Comparison of ENCODE assay signal across 13 cellular contexts in the genomic region with DNA sequence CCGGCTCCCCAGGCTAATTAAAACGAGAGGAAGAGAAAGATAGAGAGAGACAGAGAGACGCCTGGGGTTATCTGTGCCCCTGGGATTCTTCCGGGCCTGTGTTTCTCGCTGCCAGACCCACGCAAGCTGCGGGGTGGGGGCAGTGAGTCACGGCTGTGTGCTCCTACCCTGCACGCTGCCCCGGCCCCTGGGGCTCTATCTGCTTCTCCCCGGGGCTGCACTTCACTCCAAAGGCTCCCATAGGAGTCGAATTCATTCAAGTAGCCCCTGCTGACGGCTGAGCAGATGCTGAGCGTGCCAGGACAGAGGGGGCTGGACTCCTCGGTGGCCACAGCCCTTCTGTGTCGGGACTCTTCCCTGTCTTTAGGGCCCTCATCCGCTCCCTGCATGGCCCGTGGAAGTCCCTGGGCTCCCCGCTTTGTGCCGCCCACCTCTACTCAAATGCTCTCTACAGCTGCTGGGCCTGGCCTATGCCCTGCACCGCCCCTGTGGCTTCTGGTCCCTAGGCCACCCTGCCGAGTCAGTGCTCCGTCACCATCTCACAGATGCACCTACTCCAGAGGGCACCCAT. TPM values are rescaled to one million over a fixed set of nuclear protein-coding genes. Genes with fewer than 3 reads are reported as not detected.
DNase-seq lines count a peak whose midpoint lies in the region; ATAC-seq and TF ChIP-seq lines count a peak whose summit lies in the region.
"Had no signal": no experiment of that assay in that cellular context is flagged by ENCODE, and none has a peak within 500 bp of the region (broad histone marks: within the 10 kb centered on the region; RNA-seq: fewer than 3 reads in every experiment).

No MANE protein-coding gene starts in this region.

- peak overlapping the region; percentile 23 for H3K4me3 Mint-ChIP-seq in nephron progenitor cell
- H3K4me3 Mint-ChIP-seq: T-helper 2 cell treated with Interferon-gamma antibody and Interleukin-4, amounts not matched to agents 5 μg/mL and 100 μg/mL, for 36 hours had no signal

- ATAC-seq in HG02938 (IDR thresholded peaks at IDR 0.05; ENCODE audit: unreplicated experiment): no peak

- peak overlapping the region; percentile 72 for H3K27ac Mint-ChIP-seq in nephron progenitor cell
- H3K27ac Mint-ChIP-seq: T-helper 2 cell treated with Interferon-gamma antibody and Interleukin-4, amounts not matched to agents 5 μg/mL and 100 μg/mL, for 36 hours had no signal

- peak overlapping the region; percentile 78 to 100 (median 97) for H3K4me2 ChIP-seq in BLaER1 treated with 17β-estradiol and CSF1 and Interleukin-3, amounts not matched to agents 10 nM and 100 nM

- no peak for TF ChIP-seq CTCF in fibroblast of mammary gland (conservative IDR thresholded peaks at IDR 0.05; ENCODE audit: control insufficient read depth, insufficient read depth, low read depth, low read length)
- TF ChIP-seq CTCF in nephron progenitor cell (IDR thresholded peaks at IDR 0.05): no peak
- no peak for TF ChIP-seq CTCF in lower leg skin (IDR thresholded peaks at IDR 0.05)

- H4K20me1 ChIP-seq in BLaER1 treated with 17β-estradiol and CSF1 and Interleukin-3, amounts not matched to agents 10 nM and 100 nM: no peaks in the 10 kb centered on the region; a peak in 1 of 22 replicates

- WGBS in lower leg skin, 2 donors: 58 to 59% methylated on average over 22 of the region's 23 CpGs

- H3K36me3 ChIP-seq in BLaER1 treated with 17β-estradiol and CSF1 and Interleukin-3, amounts not matched to agents 10 nM and 100 nM: no peaks in the 10 kb centered on the region
- no peaks in the 10 kb centered on the region for H3K36me3 ChIP-seq in SJCRH30
- H3K36me3 ChIP-seq: prostate gland had no signal

- H3K27me3 Mint-ChIP-seq in nephron progenitor cell (ENCODE audit: low read depth, poor library complexity): peaks cover 13% of the 10 kb centered on the region

- TF ChIP-seq POLR2A in lower leg skin (IDR thresholded peaks at IDR 0.05): no peak

- peak overlapping the region in 10 of 11 experiments; percentile 15 to 83 (median 72); a peak in 19 of 22 replicates for H3K27ac ChIP-seq in BLaER1 treated with 17β-estradiol and CSF1 and Interleukin-3, amounts not matched to agents 10 nM and 100 nM
- peak overlapping the region; percentile 91 for H3K27ac ChIP-seq in SJCRH30
- H3K27ac ChIP-seq: C4-2B, prostate gland had no signal

- peaks cover 62 to 70% (median 70%) of the 10 kb centered on the region in 10 experiments for H3K4me1 ChIP-seq in BLaER1 treated with 17β-estradiol and CSF1 and Interleukin-3, amounts not matched to agents 10 nM and 100 nM
- peaks cover 61% of the 10 kb centered on the region for H3K4me1 ChIP-seq in SJCRH30
- H3K4me1 ChIP-seq: prostate gland had no signal

- peak overlapping the region in 6 of 10 experiments; percentile 1 to 40 (median 10); a peak in 8 of 20 replicates for H3K4me3 ChIP-seq in BLaER1 treated with 17β-estradiol and CSF1 and Interleukin-3, amounts not matched to agents 10 nM and 100 nM
- H3K4me3 ChIP-seq in SJCRH30: peak overlapping the region; percentile 25
- H3K4me3 ChIP-seq in fibroblast of mammary gland (ENCODE audit: control insufficient read depth, low read depth, low read length): no peak overlapping the region
- no peak overlapping the region for H3K4me3 ChIP-seq in lower leg skin (ENCODE audit: low read depth, poor library complexity, severe bottlenecking)
- H3K4me3 ChIP-seq: prostate gland had no signal

- peaks cover 0 to 22% (median 0%) of the 10 kb centered on the region in 11 experiments; a peak in 3 of 22 replicates for H3K27me3 ChIP-seq in BLaER1 treated with 17β-estradiol and CSF1 and Interleukin-3, amounts not matched to agents 10 nM and 100 nM
- no peaks in the 10 kb centered on the region for H3K27me3 ChIP-seq in SJCRH30

- peaks cover 48% of the 10 kb centered on the region for H3K4me1 Mint-ChIP-seq in nephron progenitor cell

- DNase-seq in SJCRH30 (peak; percentile 79), fibroblast of mammary gland (ENCODE audit: low read depth) (peak; percentile 67), nephron progenitor cell (no peak), lower leg skin (ENCODE audit: low spot score in 2 of 2) (no peak), CD1c-positive myeloid dendritic cell (ENCODE audit: extremely low spot score) (no peak), DMS153 (lab: John Stamatoyannopoulos, UW) (no peak)
- DNase-seq: effector memory CD4-positive, alpha-beta T cell; NCI-H524 treated with DMSO at 0.1 percent for 48 hours had no signal

- intact Hi-C loops in lower leg skin (cut with DNase I; ENCODE audit: low total_unique reads): no loop called here

- peaks cover 9% of the 10 kb centered on the region for H3K9me3 Mint-ChIP-seq in nephron progenitor cell
- H3K9me3 Mint-ChIP-seq: T-helper 2 cell treated with Interferon-gamma antibody and Interleukin-4, amounts not matched to agents 5 μg/mL and 100 μg/mL, for 36 hours had no signal

- H3K9me3 ChIP-seq in BLaER1 treated with 17β-estradiol and CSF1 and Interleukin-3, amounts not matched to agents 10 nM and 100 nM (replicated peaks in 1 of 11): peaks cover 0 to 11% (median 8%) of the 10 kb centered on the region in 11 experiments; a peak in 16 of 22 replicates
- 0 out of 2 replicates have a peak, but pooled peaks cover 2% of the 10 kb centered on the region for H3K9me3 ChIP-seq in SJCRH30 (replicated peaks)
- H3K9me3 ChIP-seq: prostate gland had no signal

- H3K9ac ChIP-seq in BLaER1 treated with 17β-estradiol and CSF1 and Interleukin-3, amounts not matched to agents 10 nM and 100 nM: peak overlapping the region; percentile 13 to 73 (median 59); a peak in 21 of 22 replicates

- H3K36me3 Mint-ChIP-seq in nephron progenitor cell (ENCODE audit: low read depth): peaks cover 7% of the 10 kb centered on the region

RNA-seq across cellular contexts. Expression of gene SARDH, which starts 22.8 kb away (rescaled TPM):
- 15.7 and 18.5 TPM in 2 replicates for total RNA-seq in SJCRH30 (2014; rRNA removed; shearing (Covaris generic))
- under 1 TPM in 2 of 4 donors, not detected in 2; 0.10 to 0.29 TPM for total RNA-seq in lower leg skin

Comparison
In these comparisons a context has a peak if more than half of its experiments do, and no peak if none do; other contexts are left out.
1. H3K4me3 ChIP-seq: peak in BLaER1 treated with 17β-estradiol and CSF1 and Interleukin-3, amounts not matched to agents 10 nM and 100 nM (6 of 10) and SJCRH30 (single experiment); none in fibroblast of mammary gland (single experiment) and lower leg skin (single experiment).
2. DNase-seq: peak in SJCRH30 (2 of 2) and fibroblast of mammary gland (single experiment); none in nephron progenitor cell (single experiment), lower leg skin (0 of 2), CD1c-positive myeloid dendritic cell (single experiment) and DMS153 (single experiment).
3. RNA of gene SARDH, which starts 22.8 kb away (total RNA-seq): 15.7 to 18.5 TPM in SJCRH30; 0.10 to 0.29 TPM in lower leg skin; every median in the first group is over 10 times any median in the second.